8 cellular contexts compared by ENCODE assay signal in the genomic region with DNA sequence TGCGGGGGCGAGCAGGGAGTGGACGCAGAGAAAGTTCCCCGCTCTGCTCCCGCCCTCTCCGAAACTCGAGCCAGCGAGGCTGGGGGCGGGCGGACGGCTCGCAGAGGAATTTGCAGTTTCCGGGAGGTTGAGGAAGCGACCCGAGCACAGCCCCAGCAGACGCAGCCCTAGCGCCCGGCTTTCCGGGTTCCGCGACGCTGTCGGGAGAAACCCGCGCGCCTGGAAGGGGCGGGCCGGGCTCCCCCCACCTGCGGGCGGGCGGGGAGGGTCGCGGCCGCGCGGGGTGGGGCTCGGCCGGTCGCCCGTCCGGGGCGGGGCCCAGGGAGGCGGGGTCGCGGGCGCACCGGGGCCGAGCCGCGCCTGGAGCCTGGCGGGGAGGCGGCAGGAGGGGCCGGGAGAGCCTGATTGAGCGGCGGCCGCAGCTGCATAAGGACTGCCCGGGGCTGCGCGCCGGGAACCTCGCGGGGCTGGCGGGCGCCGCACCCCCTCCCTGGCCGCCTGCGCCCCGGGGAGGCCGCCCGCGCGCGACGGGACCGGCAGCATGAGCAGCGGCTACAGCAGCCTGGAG. TPM values are rescaled to one million over a fixed set of nuclear protein-coding genes. Genes with fewer than 3 reads are reported as not detected.
DNase-seq lines count a peak whose midpoint lies in the region; ATAC-seq lines count a peak whose summit lies in the region.

A gene with protein sequence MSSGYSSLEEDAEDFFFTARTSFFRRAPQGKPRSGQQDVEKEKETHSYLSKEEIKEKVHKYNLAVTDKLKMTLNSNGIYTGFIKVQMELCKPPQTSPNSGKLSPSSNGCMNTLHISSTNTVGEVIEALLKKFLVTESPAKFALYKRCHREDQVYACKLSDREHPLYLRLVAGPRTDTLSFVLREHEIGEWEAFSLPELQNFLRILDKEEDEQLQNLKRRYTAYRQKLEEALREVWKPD (plus strand): TSS at position 404 of the 568 bp plus-strand sequence. CDS start 138 bp downstream, at position 542.

- H3K9me3 ChIP-seq in adipocyte (ENCODE audit: control insufficient read depth, low read length): no peaks in the 10 kb centered on the region

- peak within 1 kb of the TSS; percentile 96 to 99 for H3K27ac Mint-ChIP-seq in T-cell

- no peaks in the 10 kb centered on the region for H3K36me3 ChIP-seq in adipocyte (ENCODE audit: control insufficient read depth, insufficient read depth, low read length, severe bottlenecking)

- H3K4me1 Mint-ChIP-seq in T-cell: peaks cover 38 to 51% (median 50%) of the 10 kb centered on the region in 3 donors

- intact Hi-C loops in left cardiac atrium (cut with DNase I): loop anchor here (5.0 to 10.0 kb wide), 3 partner anchors 67 to 85 kb away; no protein-coding TSS in a partner anchor

- ATAC-seq in GM21528 (IDR thresholded peaks at IDR 0.05; ENCODE audit: low FRiP score, unreplicated experiment): peak; percentile 66
- ATAC-seq in T-cell (replicated peaks in 1 of 4): peak; percentile 66 to 73 (median 70)
- peak; percentile 86 to 92 for ATAC-seq in left cardiac atrium

- peak within 1 kb of the TSS; percentile 88 for H3K9ac ChIP-seq in adipocyte (ENCODE audit: low read length)

- CTCF ChIA-PET in T-cell (lab: Charles Lee): interaction anchor here (1.0 to 5.9 kb wide), 10 partner anchors 24 to 186 kb away, joined by 3 to 33 read pairs (median 4); no protein-coding TSS in a partner anchor

- POLR2A ChIA-PET in T-cell (lab: Charles Lee): interaction anchor here (0.5 to 2.1 kb wide), 4 partner anchors 38 to 85 kb away, joined by 3 to 11 read pairs (median 4); no protein-coding TSS in a partner anchor

- peak; percentile 82 for DNase-seq in Daoy (ENCODE audit: low read depth)
- DNase-seq in Jurkat, Clone E6-1 (ENCODE audit: low read depth, low spot score): peak; percentile 81
- peak; percentile 43 to 83 (median 62) for DNase-seq in T-cell
- DNase-seq in adipocyte (ENCODE audit: low read depth): peak; percentile 82
- DNase-seq in left cardiac atrium: peak; percentile 79
- DNase-seq in putamen (ENCODE audit: low spot score): peak; percentile 39
- no peak for DNase-seq in cerebellum (ENCODE audit: low spot score)

- no peaks in the 10 kb centered on the region for H3K9me3 Mint-ChIP-seq in T-cell

- H3K27me3 Mint-ChIP-seq in T-cell: no peaks in the 10 kb centered on the region

- H3K4me1 ChIP-seq in adipocyte (ENCODE audit: control insufficient read depth, insufficient read depth, low read length): peaks cover 23% of the 10 kb centered on the region

- no peaks in the 10 kb centered on the region for H3K27me3 ChIP-seq in adipocyte (replicated peaks; ENCODE audit: control insufficient read depth, insufficient read depth, low read length)

- peaks cover 31% of the 10 kb centered on the region for H3K36me3 Mint-ChIP-seq in T-cell

- H3K4me3 ChIP-seq in Jurkat, Clone E6-1 (ENCODE audit: low read length): peak within 1 kb of the TSS; percentile 82
- H3K4me3 ChIP-seq in adipocyte (ENCODE audit: low read length): peak within 1 kb of the TSS; percentile 92

- peak within 1 kb of the TSS; percentile 93 to 99 (median 97) for H3K4me3 Mint-ChIP-seq in T-cell

RNA-seq across cellular contexts. Expression of the gene that starts here (rescaled TPM):
- total RNA-seq in Daoy (2014; rRNA removed; shearing (Covaris generic)): 8.7 and 13.1 TPM in 2 replicates
- polyA plus RNA-seq in Jurkat, Clone E6-1 (2012; ENCODE audit: insufficient read depth, insufficient read length): 7.7 TPM
- total RNA-seq in T-cell (100 to 1,000 TPM; 113 to 167 (median 149) TPM), left cardiac atrium (100 to 1,000 TPM; 116 to 118 TPM), cerebellum (4.5 TPM)
